ENCODE assay signal across 15 cellular contexts in genomic region chr19:13339869-13340268, GRCh38.
DNase-seq lines count a peak whose midpoint lies in the region; ATAC-seq and TF ChIP-seq lines count a peak whose summit lies in the region.
"Had no signal": no experiment of that assay in that cellular context is flagged by ENCODE, and none has a peak within 500 bp of the region (broad histone marks: within the 10 kb centered on the region; RNA-seq: fewer than 3 reads in every experiment).

No MANE protein-coding gene starts in this region.

- H2BK5ac ChIP-seq in IMR-90 (ENCODE audit: low read depth, low read length, poor library complexity, severe bottlenecking), result no peak overlapping the region

- H3K9me1 ChIP-seq in IMR-90 (ENCODE audit: insufficient read depth, low read length), result no peaks in the 10 kb centered on the region

- H3K27ac ChIP-seq in IMR-90 (ENCODE audit: insufficient read depth, low read length) (no peak overlapping the region), cingulate gyrus (ENCODE audit: low read depth, low read length) (peak overlapping the region; percentile 41)
- H3K27ac ChIP-seq: SJSA1 had no signal

- dilution Hi-C loops in IMR-90 (cut with HindIII; ENCODE audit: low sequenced_read_pairs, unreplicated experiment), result no loop called here

- no peak overlapping the region for H2BK20ac ChIP-seq in IMR-90 (ENCODE audit: low read depth, low read length)

- TF ChIP-seq RAD21 in IMR-90 (IDR thresholded peaks at IDR 0.05; ENCODE audit: low read length), result no peak

- H3K27ac Mint-ChIP-seq in Calu3 (ENCODE audit: unreplicated experiment), result no peak overlapping the region
- H3K27ac Mint-ChIP-seq: B cell; CD4-positive, alpha-beta T cell had no signal

- H3K4me1 ChIP-seq in IMR-90 (ENCODE audit: control insufficient read depth, insufficient read depth, low read length), result no peaks in the 10 kb centered on the region
- H3K4me1 ChIP-seq: SJSA1 had no signal

- H2AFZ ChIP-seq in IMR-90 (replicated peaks; ENCODE audit: low read length, poor library complexity), result peak overlapping the region; percentile 56

- POLR2A ChIA-PET in IMR-90 (lab: Charles Lee; ENCODE audit: unreplicated experiment), result interaction anchor here (0.6 kb wide), 1 partner anchor 241 kb away, joined by 3 read pairs; no protein-coding TSS in a partner anchor

- no TSS peak for BruUV-seq in IMR-90 (replicated peaks; lab: Mats Ljungman, UMichigan)
- BruUV-seq in Calu3 (replicated peaks; lab: Mats Ljungman, UMichigan), result no TSS peak

- no peak overlapping the region for H4K5ac ChIP-seq in IMR-90 (ENCODE audit: low read depth, low read length)

- H3K4me2 ChIP-seq in IMR-90 (ENCODE audit: low read depth, low read length), result no peak overlapping the region

- TF ChIP-seq CTCF in IMR-90 (conservative IDR thresholded peaks at IDR 0.05; ENCODE audit: low read depth, low read length), result no peak
- no peak for TF ChIP-seq CTCF in Calu3 (IDR thresholded peaks at IDR 0.05; ENCODE audit: unreplicated experiment)

- no peak overlapping the region for H3K4me3 ChIP-seq in IMR-90 (ENCODE audit: insufficient read depth, low read depth, low read length)
- H3K4me3 ChIP-seq: SJSA1 had no signal

- H3K27me3 ChIP-seq in IMR-90 (ENCODE audit: control insufficient read depth, insufficient read depth, low read length), result no peaks in the 10 kb centered on the region
- H3K27me3 ChIP-seq: SJSA1 had no signal

- H3K36me3 Mint-ChIP-seq in Calu3 (ENCODE audit: insufficient read depth, unreplicated experiment), result no peaks in the 10 kb centered on the region

- no peak overlapping the region for H2BK120ac ChIP-seq in IMR-90 (ENCODE audit: low read depth, low read length)

- H3K18ac ChIP-seq in IMR-90 (ENCODE audit: low read depth, low read length), result no peak overlapping the region

- peaks cover 7% of the 10 kb centered on the region for H3K9me3 ChIP-seq in IMR-90 (ENCODE audit: control insufficient read depth, insufficient read depth, low read length)
- H3K9me3 ChIP-seq: SJSA1 had no signal

- DNase-seq in C1 segment of cervical spinal cord (lab: John Stamatoyannopoulos, UW) (peak in 8 of 14 donors; percentile 1 to 92 (median 14)), IMR-90 (no peak), medulla oblongata (ENCODE audit: extremely low spot score) (peak; percentile 38), Calu3 (no peak)
- DNase-seq: CD4-positive, alpha-beta T cell; HCEC 1CT; NCI-H1417; NCI-H1930; NCI-H2227 treated with DMSO at 0.1 percent for 48 hours; NCI-H524 treated with DMSO at 0.1 percent for 48 hours had no signal

- H3K14ac ChIP-seq in IMR-90 (replicated peaks; ENCODE audit: low read depth, low read length), result no peak overlapping the region

- H3K79me1 ChIP-seq in IMR-90 (ENCODE audit: low read depth in 1 of 2, low read length in 2 of 2), result no peaks in the 10 kb centered on the region

- H3K4me1 Mint-ChIP-seq in Calu3 (ENCODE audit: low read depth, unreplicated experiment), result no peaks in the 10 kb centered on the region
- H3K4me1 Mint-ChIP-seq: B cell had no signal

- H2AK9ac ChIP-seq in IMR-90 (replicated peaks; ENCODE audit: low read depth, low read length, poor library complexity), result peak overlapping the region; percentile 15

- CTCF ChIA-PET in IMR-90 (lab: Yijun Ruan, JAX), result no interaction called here
- CTCF ChIA-PET in Calu3 (lab: Charles Lee), result no interaction called here

- no peak overlapping the region for H2BK15ac ChIP-seq in IMR-90 (ENCODE audit: low read depth, low read length)

- H4K8ac ChIP-seq in IMR-90 (ENCODE audit: low read depth in 2 of 2, low read length in 2 of 2), result no peak overlapping the region

- peaks cover 85% of the 10 kb centered on the region for H3K27me3 Mint-ChIP-seq in Calu3 (ENCODE audit: unreplicated experiment)

- H3K4ac ChIP-seq in IMR-90 (ENCODE audit: low read depth, low read length), result no peak overlapping the region

- WGBS in IMR-90 (ENCODE audit: extremely low coverage in 2 of 2, insufficient read length in 1 of 2), 2 experiments, result 59% methylated on average over 5 of the region's 13 CpGs; no CpG with 5 or more reads in 1 of the 2 experiments

- no peak overlapping the region for H3K9ac ChIP-seq in IMR-90 (ENCODE audit: low read depth, low read length)

- H2AK5ac ChIP-seq in IMR-90 (ENCODE audit: low read depth, low read length), result no peak overlapping the region

- H3K23ac ChIP-seq in IMR-90 (ENCODE audit: low read depth, low read length), result no peak overlapping the region

- intact Hi-C loops in IMR-90 (cut with micrococcal nuclease) (no loop called here), Calu3 (cut with micrococcal nuclease; ENCODE audit: unreplicated experiment) (no loop called here)

- peaks cover 3% of the 10 kb centered on the region; the same call in 1 of the 2 replicates for H3K36me3 ChIP-seq in IMR-90 (ENCODE audit: control insufficient read depth, insufficient read depth, low read length)
- H3K36me3 ChIP-seq: SJSA1 had no signal

- no peaks in the 10 kb centered on the region for H3K9me3 Mint-ChIP-seq in Calu3 (ENCODE audit: low read depth, unreplicated experiment)

- H4K91ac ChIP-seq in IMR-90 (ENCODE audit: insufficient read depth, low read depth, low read length), result no peak overlapping the region

- no peak overlapping the region for H3K56ac ChIP-seq in IMR-90 (ENCODE audit: extremely low read depth, insufficient read depth, low read length)

- no peak for TF ChIP-seq POLR2A in IMR-90 (IDR thresholded peaks at IDR 0.05; ENCODE audit: low read depth, low read length)

- no peak for ATAC-seq in IMR-90 (ENCODE audit: low read depth)
- ATAC-seq in GM19452 (IDR thresholded peaks at IDR 0.05; ENCODE audit: unreplicated experiment), result no peak
- no peak for ATAC-seq in GM21381 (IDR thresholded peaks at IDR 0.05; ENCODE audit: unreplicated experiment)

- H3K4me3 Mint-ChIP-seq in Calu3 (ENCODE audit: low read depth, unreplicated experiment), result no peak overlapping the region
- H3K4me3 Mint-ChIP-seq: B cell; CD4-positive, alpha-beta T cell had no signal

- H4K20me1 ChIP-seq in IMR-90 (ENCODE audit: insufficient read depth, low read length), result no peaks in the 10 kb centered on the region

- in situ Hi-C loops in IMR-90 (cut with MboI; ENCODE audit: low sequenced_read_pairs), result no loop called here

TF ChIP-seq in IMR-90, 13 proteins besides CTCF, POLR2A, EP300 and RAD21:
- TF ChIP-seq BHLHE40 (IDR thresholded peaks at IDR 0.05; ENCODE audit: low read depth, low read length) (no peak), RFX5 (IDR thresholded peaks at IDR 0.05; ENCODE audit: low read depth, low read length) (no peak), USF2 (IDR thresholded peaks at IDR 0.05; ENCODE audit: low read depth, low read length) (no peak), CHD1 (IDR thresholded peaks at IDR 0.05; ENCODE audit: low read depth, low read length) (no peak), RCOR1 (IDR thresholded peaks at IDR 0.05; ENCODE audit: insufficient replicate concordance, low read length) (no peak), SMC3 (IDR thresholded peaks at IDR 0.05; ENCODE audit: low read depth, low read length) (no peak), FOS (IDR thresholded peaks at IDR 0.05; ENCODE audit: low read depth, low read length) (no peak), MXI1 (IDR thresholded peaks at IDR 0.05; ENCODE audit: borderline replicate concordance, low read depth, low read length) (no peak), CEBPB (IDR thresholded peaks at IDR 0.05; ENCODE audit: low read depth, low read length) (no peak), NFE2L2 (IDR thresholded peaks at IDR 0.05; ENCODE audit: low read depth, low read length) (no peak)
- TF ChIP-seq, protein P1, sequence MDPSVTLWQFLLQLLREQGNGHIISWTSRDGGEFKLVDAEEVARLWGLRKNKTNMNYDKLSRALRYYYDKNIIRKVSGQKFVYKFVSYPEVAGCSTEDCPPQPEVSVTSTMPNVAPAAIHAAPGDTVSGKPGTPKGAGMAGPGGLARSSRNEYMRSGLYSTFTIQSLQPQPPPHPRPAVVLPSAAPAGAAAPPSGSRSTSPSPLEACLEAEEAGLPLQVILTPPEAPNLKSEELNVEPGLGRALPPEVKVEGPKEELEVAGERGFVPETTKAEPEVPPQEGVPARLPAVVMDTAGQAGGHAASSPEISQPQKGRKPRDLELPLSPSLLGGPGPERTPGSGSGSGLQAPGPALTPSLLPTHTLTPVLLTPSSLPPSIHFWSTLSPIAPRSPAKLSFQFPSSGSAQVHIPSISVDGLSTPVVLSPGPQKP (IDR thresholded peaks at IDR 0.05; ENCODE audit: borderline replicate concordance, low read depth, low read length), result no peak

Comparison
In these comparisons a context has a peak if more than half of its experiments do, and no peak if none do; other contexts are left out.
1. DNase-seq: peak in C1 segment of cervical spinal cord (8 of 14) and medulla oblongata (single experiment); none in IMR-90 (single experiment) and Calu3 (single experiment).